Comparison of ENCODE assay signal across 10 cellular contexts in the genomic region with DNA sequence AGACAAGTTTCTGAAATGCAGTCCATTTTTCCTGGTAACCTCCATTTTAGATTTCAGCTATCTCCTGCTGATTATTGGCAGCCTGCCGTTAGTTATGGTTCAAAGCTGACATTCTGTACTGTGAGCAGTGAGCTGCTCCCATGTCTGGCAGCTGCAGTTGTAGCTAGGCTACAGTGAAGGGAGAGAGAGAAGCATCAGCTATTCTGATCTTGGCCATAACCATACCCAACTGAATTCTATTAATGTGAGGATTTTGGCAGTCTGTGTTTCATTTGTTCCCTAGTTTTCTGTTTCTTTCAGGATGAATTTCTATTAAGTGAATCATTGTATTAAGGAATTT. TPM values are rescaled to one million over a fixed set of nuclear protein-coding genes. Genes with fewer than 3 reads are reported as not detected.
DNase-seq lines count a peak whose midpoint lies in the region; ATAC-seq and TF ChIP-seq lines count a peak whose summit lies in the region.
"Had no signal": no experiment of that assay in that cellular context is flagged by ENCODE, and none has a peak within 500 bp of the region (broad histone marks: within the 10 kb centered on the region; RNA-seq: fewer than 3 reads in every experiment).

No MANE protein-coding gene starts in this region.

- no peak overlapping the region for H3K14ac ChIP-seq in mesenchymal stem cell (ENCODE audit: low read length in 2 of 2)

- intact Hi-C loops in colonic mucosa (cut with DNase I) = no loop called here
- intact Hi-C loops in aorta (cut with DNase I) = no loop called here

- H4K91ac ChIP-seq in mesenchymal stem cell (ENCODE audit: low read length) = no peak overlapping the region

- H3K4me3 ChIP-seq in colonic mucosa (no peak overlapping the region), mesenchymal stem cell (ENCODE audit: insufficient read depth in 1 of 2, low read depth in 1 of 2, low read length in 2 of 2) (peak overlapping the region in 1 of 2 experiments; percentile 2), aorta (ENCODE audit: low read length in 2 of 2) (no peak overlapping the region)
- H3K4me3 ChIP-seq: tibial artery had no signal

- no peak overlapping the region for H3K18ac ChIP-seq in mesenchymal stem cell (ENCODE audit: low read depth in 1 of 2, low read length in 2 of 2)

- ATAC-seq in aorta (ENCODE audit: low FRiP score) (peak; percentile 83), GM19035 (IDR thresholded peaks at IDR 0.05; ENCODE audit: unreplicated experiment) (no peak), GM21619 (IDR thresholded peaks at IDR 0.05; ENCODE audit: unreplicated experiment) (no peak)

- no peaks in the 10 kb centered on the region for H3K9me3 ChIP-seq in colonic mucosa
- no peaks in the 10 kb centered on the region for H3K9me3 ChIP-seq in mesenchymal stem cell (ENCODE audit: control insufficient read depth, low read length)
- no peaks in the 10 kb centered on the region for H3K9me3 ChIP-seq in aorta (ENCODE audit: control insufficient read depth, low read length)
- H3K9me3 ChIP-seq: tibial artery had no signal

- H3K4me1 ChIP-seq in colonic mucosa (peaks cover 6% of the 10 kb centered on the region), mesenchymal stem cell (ENCODE audit: control insufficient read depth, insufficient read depth, low read depth, low read length) (peaks cover 2% of the 10 kb centered on the region), aorta (ENCODE audit: control insufficient read depth in 1 of 2, insufficient read depth in 2 of 2, low read length in 2 of 2) (peaks cover 2 to 4% of the 10 kb centered on the region in 2 donors)

- H2BK12ac ChIP-seq in mesenchymal stem cell (ENCODE audit: low read length in 2 of 2) = no peak overlapping the region

- no peak overlapping the region for H2BK15ac ChIP-seq in mesenchymal stem cell (ENCODE audit: low read depth, poor library complexity, severe bottlenecking)

- no peak overlapping the region for H3K4me2 ChIP-seq in mesenchymal stem cell (ENCODE audit: low read length, poor library complexity, severe bottlenecking)

- no peak for TF ChIP-seq CTCF in colonic mucosa (IDR thresholded peaks at IDR 0.05)

- H3K27me3 ChIP-seq in colonic mucosa (no peaks in the 10 kb centered on the region), mesenchymal stem cell (ENCODE audit: control insufficient read depth in 1 of 2, insufficient read depth in 1 of 2, low read length in 2 of 2) (no peaks in the 10 kb centered on the region), aorta (ENCODE audit: control insufficient read depth in 1 of 2, insufficient read depth in 2 of 2, low read length in 1 of 2) (no peaks in the 10 kb centered on the region)
- H3K27me3 ChIP-seq: tibial artery had no signal

- peak overlapping the region; percentile 47 for H3K27ac ChIP-seq in colonic mucosa
- peak overlapping the region; percentile 29 for H3K27ac ChIP-seq in mesenchymal stem cell (ENCODE audit: low read length, poor library complexity, severe bottlenecking)
- no peak overlapping the region for H3K27ac ChIP-seq in aorta (ENCODE audit: low read depth in 1 of 2, low read length in 2 of 2)

- H2BK5ac ChIP-seq in mesenchymal stem cell (ENCODE audit: low read depth, low read length, poor library complexity, severe bottlenecking) = no peak overlapping the region

- WGBS in mesenchymal stem cell = 100% methylated on average over 1 of the region's 1 CpG
- WGBS in aorta, 2 donors = 3 to 9% methylated on average over 1 of the region's 1 CpG

- H3K4ac ChIP-seq in mesenchymal stem cell (ENCODE audit: low read depth in 1 of 2, low read length in 2 of 2) = no peak overlapping the region

- no peak overlapping the region for H2AFZ ChIP-seq in mesenchymal stem cell (ENCODE audit: low read depth, low read length)

- no peak overlapping the region for H3K9ac ChIP-seq in colonic mucosa (ENCODE audit: low read depth in 2 of 2, low read length in 2 of 2)
- H3K9ac ChIP-seq in mesenchymal stem cell (ENCODE audit: low read length) = peak overlapping the region; percentile 48

- H3K36me3 ChIP-seq in colonic mucosa (no peaks in the 10 kb centered on the region), mesenchymal stem cell (ENCODE audit: control insufficient read depth in 1 of 2, insufficient read depth in 2 of 2, low read depth in 1 of 2, low read length in 2 of 2) (peaks cover 0 to 18% of the 10 kb centered on the region in 2 experiments), aorta (ENCODE audit: control insufficient read depth in 1 of 2, insufficient read depth in 2 of 2, low read length in 1 of 2) (no peaks in the 10 kb centered on the region)
- H3K36me3 ChIP-seq: tibial artery had no signal

- DNase-seq in NCI-H2171 treated with DMSO at 0.1 percent for 48 hours (lab: John Stamatoyannopoulos, UW) (peak; percentile 38), NCI-H2171 (lab: John Stamatoyannopoulos, UW) (no peak), colonic mucosa (no peak), mesenchymal stem cell (no peak), aorta (peak in 1 of 2 donors; percentile 48), activated T-cell treated with anti-CD3 and anti-CD28 coated beads for 4 hours (no peak)
- DNase-seq: AML-193 had no signal

- no peak overlapping the region for H4K8ac ChIP-seq in mesenchymal stem cell (ENCODE audit: low read length)

- H3K79me1 ChIP-seq in mesenchymal stem cell (replicated peaks; ENCODE audit: low read length, poor library complexity, severe bottlenecking) = peaks cover 8% of the 10 kb centered on the region

- no peak overlapping the region for H2BK120ac ChIP-seq in mesenchymal stem cell (ENCODE audit: low read depth, low read length)

- no peak overlapping the region for H3K23ac ChIP-seq in mesenchymal stem cell (ENCODE audit: low read length in 2 of 2)

- no peak overlapping the region for H2AK5ac ChIP-seq in mesenchymal stem cell (ENCODE audit: low read length, severe bottlenecking)

RNA-seq across cellular contexts. Expression of gene SIK2, which starts 33.4 kb away (rescaled TPM):
- total RNA-seq in colonic mucosa (10 to 100 TPM; 16.2 to 21.3 TPM), aorta (10 to 100 TPM; 13.0 to 21.9 TPM)
- 8.1 TPM for polyA plus RNA-seq in mesenchymal stem cell (2013, experiment 1 of 2)
- polyA plus RNA-seq in mesenchymal stem cell (2013, experiment 2 of 2) = 8.1 TPM
- 1 to 10 TPM; 3.5 to 8.6 TPM for polyA plus RNA-seq in aorta

Comparison
In these comparisons a context has a peak if more than half of its experiments do, and no peak if none do; other contexts are left out.
1. H3K27ac ChIP-seq: peak in colonic mucosa (single experiment) and mesenchymal stem cell (single experiment); none in aorta (0 of 2).